In the genomic region with DNA sequence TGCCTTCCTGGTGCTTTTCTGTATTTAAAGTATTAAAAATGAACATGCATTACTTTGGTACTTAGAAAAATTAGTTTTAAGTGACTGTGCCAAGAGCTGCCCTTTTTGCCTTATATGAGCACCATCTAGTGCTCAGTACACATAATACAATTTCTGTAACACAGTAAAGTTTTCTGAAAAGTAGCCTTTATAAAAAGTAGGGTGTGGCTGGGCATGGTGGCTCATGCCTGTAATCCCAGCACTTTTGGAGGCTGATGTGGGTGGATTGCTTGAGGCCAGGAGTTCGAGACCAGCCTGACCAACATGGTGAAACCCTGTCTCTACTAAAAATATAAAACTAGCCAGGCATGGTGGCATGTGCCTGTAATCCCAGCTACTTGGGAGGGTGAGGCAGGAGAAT, we compare ENCODE assay signal across 8 cellular contexts. TPM values are rescaled to one million over a fixed set of nuclear protein-coding genes. Genes with fewer than 3 reads are reported as not detected.
A peak's percentile ranks its signal among the peaks of the same experiment; 100 is the strongest.
DNase-seq lines count a peak whose midpoint lies in the region; ATAC-seq and TF ChIP-seq lines count a peak whose summit lies in the region.
"Not testable (repeated sequence)": the region's sequence is repeated elsewhere in the genome, so short reads cannot be mapped to it uniquely, and the experiment has no call there.

No MANE protein-coding gene starts in this region.

- H3K4me2 ChIP-seq in Karpas-422 (ENCODE audit: low read depth, low read length, poor library complexity, severe bottlenecking) = not testable (repeated sequence)

- peaks cover 33% of the 10 kb centered on the region for H3K79me2 ChIP-seq in Karpas-422 (ENCODE audit: low read length)

- H4K20me1 ChIP-seq in Karpas-422 (ENCODE audit: insufficient read depth, low read depth, low read length) = not testable (repeated sequence)

- peaks cover 23% of the 10 kb centered on the region for H3K4me1 Mint-ChIP-seq in activated CD8-positive, alpha-beta memory T cell treated with anti-CD3 and anti-CD28 coated beads, Interleukin-2, amount 10 ng/mL, durations not matched to agents 7 days and 5 days

- H3K27me3 Mint-ChIP-seq in activated CD8-positive, alpha-beta memory T cell treated with anti-CD3 and anti-CD28 coated beads, Interleukin-2, amount 10 ng/mL, durations not matched to agents 7 days and 5 days = not testable (repeated sequence)

- not testable (repeated sequence) for H3K9me3 ChIP-seq in Karpas-422 (ENCODE audit: low read length)

- TF ChIP-seq CTCF in GM12865 (IDR thresholded peaks at IDR 0.05; ENCODE audit: insufficient read depth, low read depth, low read length, missing control alignments) (peak; percentile 37), epithelial cell of proximal tubule (conservative IDR thresholded peaks at IDR 0.05; ENCODE audit: low read depth, low read length) (peak; percentile 62)

- not testable (repeated sequence) for H3K36me3 ChIP-seq in Karpas-422 (ENCODE audit: insufficient read depth, low read length)

- H3K36me3 Mint-ChIP-seq in activated CD8-positive, alpha-beta memory T cell treated with anti-CD3 and anti-CD28 coated beads, Interleukin-2, amount 10 ng/mL, durations not matched to agents 7 days and 5 days = not testable (repeated sequence)

- H3K4me3 ChIP-seq in GM12865 (ENCODE audit: low read depth, low read length); Karpas-422 (ENCODE audit: low read length); epithelial cell of proximal tubule (ENCODE audit: low read depth, low read length); skeletal muscle cell (ENCODE audit: low read depth, low read length): not testable (repeated sequence)

- H3K27me3 ChIP-seq in Karpas-422 (ENCODE audit: low read length) = not testable (repeated sequence)

- H3K27ac Mint-ChIP-seq in activated CD8-positive, alpha-beta memory T cell treated with anti-CD3 and anti-CD28 coated beads, Interleukin-2, amount 10 ng/mL, durations not matched to agents 7 days and 5 days = not testable (repeated sequence)

- H3K4me1 ChIP-seq in Karpas-422 (ENCODE audit: low read length) = not testable (repeated sequence)

- not testable (repeated sequence) for H3K27ac ChIP-seq in Karpas-422 (ENCODE audit: low read length)

- H3K9me2 ChIP-seq in Karpas-422 (replicated peaks; ENCODE audit: insufficient read depth, low read length) = not testable (repeated sequence)

- not testable (repeated sequence) for H3K4me3 Mint-ChIP-seq in activated CD8-positive, alpha-beta memory T cell treated with anti-CD3 and anti-CD28 coated beads, Interleukin-2, amount 10 ng/mL, durations not matched to agents 7 days and 5 days

- H2AFZ ChIP-seq in Karpas-422 (ENCODE audit: low read length) = not testable (repeated sequence)

- not testable (repeated sequence) for H3K9ac ChIP-seq in Karpas-422 (ENCODE audit: low read length)

- DNase-seq in AML-193 (lab: John Stamatoyannopoulos, UW) (peak; percentile 67 to 71), GM12865 (ENCODE audit: low read depth) (peak; percentile 54), Karpas-422 (peak; percentile 78), NOMO-1 treated with dmso at 0.1 percent for 144 hours (lab: John Stamatoyannopoulos, UW; ENCODE audit: unreplicated experiment) (peak; percentile 37), epithelial cell of proximal tubule (ENCODE audit: low read depth) (peak; percentile 23), skeletal muscle cell (ENCODE audit: low read depth) (peak; percentile 27)
- not testable (repeated sequence) for DNase-seq in activated CD8-positive, alpha-beta memory T cell treated with anti-CD3 and anti-CD28 coated beads, Interleukin-2, amount 10 ng/mL, durations not matched to agents 7 days and 5 days; left lobe of liver (ENCODE audit: low spot score)

- H3K9me3 Mint-ChIP-seq in activated CD8-positive, alpha-beta memory T cell treated with anti-CD3 and anti-CD28 coated beads, Interleukin-2, amount 10 ng/mL, durations not matched to agents 7 days and 5 days (ENCODE audit: low read depth) = not testable (repeated sequence)

- CTCF ChIA-PET in activated CD8-positive, alpha-beta memory T cell treated with anti-CD3 and anti-CD28 coated beads, Interleukin-2, amount 10 ng/mL, durations not matched to agents 7 days and 5 days (lab: Charles Lee) = interaction anchor here (0.7 to 1.5 kb wide), 10 partner anchors 26 to 1532 kb away, joined by 3 to 6 read pairs (median 3); no protein-coding TSS in a partner anchor

- peak; percentile 55 for ATAC-seq in activated CD8-positive, alpha-beta memory T cell treated with anti-CD3 and anti-CD28 coated beads, Interleukin-2, amount 10 ng/mL, durations not matched to agents 7 days and 5 days
- peak; percentile 94 for ATAC-seq in left lobe of liver

RNA-seq across cellular contexts. Expression of gene DYM, which starts 45.0 kb away (rescaled TPM):
- 92.4 and 117 TPM in 2 replicates for total RNA-seq in Karpas-422 (2014; rRNA removed; shearing (Covaris generic); ENCODE audit: low replicate concordance)
- 10 to 100 TPM; 65.8 to 78.3 TPM for total RNA-seq in activated CD8-positive, alpha-beta memory T cell treated with anti-CD3 and anti-CD28 coated beads, Interleukin-2, amount 10 ng/mL, durations not matched to agents 7 days and 5 days
- total RNA-seq in epithelial cell of proximal tubule = 37.6 and 40.4 TPM in 2 replicates
- total RNA-seq in left lobe of liver = 28.5 TPM
